In the genomic region with DNA sequence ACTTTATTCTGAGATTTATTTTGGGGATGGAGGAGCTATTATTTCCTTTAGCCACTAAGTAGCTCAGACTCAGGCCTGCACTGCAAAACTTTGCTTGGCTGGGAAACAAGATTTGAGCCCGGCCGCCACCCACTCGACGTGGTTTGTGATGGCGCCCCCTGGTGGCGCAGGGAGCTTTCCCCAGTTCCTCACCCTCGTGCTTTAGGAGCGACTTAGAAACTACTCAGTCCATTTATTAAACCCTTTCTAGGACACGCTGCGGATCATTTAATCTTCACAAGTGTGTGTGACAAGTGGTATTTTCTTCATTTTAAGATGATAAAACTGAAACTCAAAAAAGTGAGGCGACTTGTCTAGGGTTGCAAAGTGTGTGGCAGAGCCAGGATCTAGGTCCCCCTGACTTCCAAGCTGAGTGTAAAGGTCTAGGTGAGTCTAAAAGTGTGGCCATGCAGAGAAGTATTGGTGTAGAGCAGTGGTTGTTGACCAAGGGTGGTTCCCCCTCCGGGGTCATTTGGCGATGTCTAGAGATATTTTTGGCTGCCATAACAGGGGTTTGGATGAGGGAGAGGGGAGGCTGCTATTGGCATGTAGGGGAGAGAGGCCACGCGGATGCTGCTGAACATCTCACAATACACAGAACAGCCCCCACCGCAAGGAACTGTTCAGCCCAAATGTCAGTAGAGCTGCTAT, we compare ENCODE assay signal across 8 cellular contexts. TPM values are rescaled to one million over a fixed set of nuclear protein-coding genes. Genes with fewer than 3 reads are reported as not detected.
DNase-seq lines count a peak whose midpoint lies in the region; ATAC-seq and TF ChIP-seq lines count a peak whose summit lies in the region.

No MANE protein-coding gene starts in this region.

- no peaks in the 10 kb centered on the region for H3K27me3 Mint-ChIP-seq in activated naive CD8-positive, alpha-beta T cell treated with anti-CD3 and anti-CD28 coated beads for 36 hours

- in situ Hi-C loops in KBM-7 (cut with MboI; ENCODE audit: low pct_unique_long_range_greater_than_20kb, low sequenced_read_pairs) (no loop called here), gastrocnemius medialis (cut with MboI; ENCODE audit: low sequenced_read_pairs in 4 of 4) (no loop called here)

- H3K9me3 Mint-ChIP-seq in activated naive CD8-positive, alpha-beta T cell treated with anti-CD3 and anti-CD28 coated beads for 36 hours = no peaks in the 10 kb centered on the region

- H4K20me1 ChIP-seq in DOHH2 (ENCODE audit: control insufficient read depth, insufficient read depth, low read depth, low read length) = no peaks in the 10 kb centered on the region

- ATAC-seq in left cardiac atrium (peak; percentile 72 to 75), gastrocnemius medialis (peak; percentile 58 to 69), GM19023 (IDR thresholded peaks at IDR 0.05; ENCODE audit: unreplicated experiment) (no peak)

- H3F3A ChIP-seq in DOHH2 (ENCODE audit: control insufficient read depth, insufficient read depth) = 0 out of 2 replicates have a peak, but pooled peaks cover 2% of the 10 kb centered on the region

- no peak overlapping the region for H3K27ac ChIP-seq in DOHH2 (ENCODE audit: low read depth, low read length)
- no peak overlapping the region for H3K27ac ChIP-seq in gastrocnemius medialis

- TF ChIP-seq CTCF in DOHH2 (IDR thresholded peaks at IDR 0.05; ENCODE audit: low read depth, low read length, poor library complexity, severe bottlenecking) = peak; percentile 97
- TF ChIP-seq CTCF in gastrocnemius medialis (IDR thresholded peaks at IDR 0.05 in 4 of 5, conservative IDR thresholded peaks at IDR 0.05 in 1 of 5) = peak; percentile 53 to 86 (median 68)

- H3K9me3 ChIP-seq in DOHH2 (ENCODE audit: control insufficient read depth, insufficient read depth, low read length) = no peaks in the 10 kb centered on the region
- no peaks in the 10 kb centered on the region for H3K9me3 ChIP-seq in gastrocnemius medialis

- H3K4me1 Mint-ChIP-seq in activated naive CD8-positive, alpha-beta T cell treated with anti-CD3 and anti-CD28 coated beads for 36 hours = peaks cover 19% of the 10 kb centered on the region

- H3K4me2 ChIP-seq in DOHH2 (ENCODE audit: low read length) = no peak overlapping the region

- H3K4me3 Mint-ChIP-seq in activated naive CD8-positive, alpha-beta T cell treated with anti-CD3 and anti-CD28 coated beads for 36 hours = no peak overlapping the region

- H3K27ac Mint-ChIP-seq in activated naive CD8-positive, alpha-beta T cell treated with anti-CD3 and anti-CD28 coated beads for 36 hours = no peak overlapping the region

- H3K36me3 Mint-ChIP-seq in activated naive CD8-positive, alpha-beta T cell treated with anti-CD3 and anti-CD28 coated beads for 36 hours = no peaks in the 10 kb centered on the region

- intact Hi-C loops in left cardiac atrium (cut with DNase I) (no loop called here), gastrocnemius medialis (cut with DNase I; ENCODE audit: low total_unique reads) (no loop called here)

- H3K4me1 ChIP-seq in DOHH2 (ENCODE audit: control insufficient read depth, low read length) (peaks cover 7% of the 10 kb centered on the region), gastrocnemius medialis (peaks cover 0 to 4% of the 10 kb centered on the region in 2 donors)

- no peak for TF ChIP-seq POLR2A in gastrocnemius medialis (IDR thresholded peaks at IDR 0.05)

- no peaks in the 10 kb centered on the region for H3K9me2 ChIP-seq in DOHH2 (replicated peaks; ENCODE audit: control insufficient read depth, low read length)

- no peaks in the 10 kb centered on the region for H3K36me3 ChIP-seq in DOHH2 (ENCODE audit: control insufficient read depth, low read length)
- no peaks in the 10 kb centered on the region for H3K36me3 ChIP-seq in gastrocnemius medialis

- H3K4me3 ChIP-seq in DOHH2 (ENCODE audit: low read length) (no peak overlapping the region), gastrocnemius medialis (no peak overlapping the region)

- H3K79me2 ChIP-seq in DOHH2 (ENCODE audit: control insufficient read depth, low read length) = no peaks in the 10 kb centered on the region

- DNase-seq in KBM-7 (peak; percentile 79), T-helper 1 cell (peak; percentile 58 to 76 (median 73)), left cardiac atrium (peak; percentile 78), gastrocnemius medialis (peak; percentile 23 to 39), NCI-H128 (lab: John Stamatoyannopoulos, UW; ENCODE audit: unreplicated experiment) (no peak)
- DNase-seq in activated naive CD8-positive, alpha-beta T cell treated with anti-CD3 and anti-CD28 coated beads for 36 hours = peak; percentile 78

- H3K27me3 ChIP-seq in DOHH2 (ENCODE audit: control insufficient read depth, low read length) (peaks cover 4% of the 10 kb centered on the region; the same call in 1 of the 2 replicates), gastrocnemius medialis (no peaks in the 10 kb centered on the region)

RNA-seq across cellular contexts. Expression of a gene that starts 2.2 kb away (rescaled TPM):
- not detected for total RNA-seq in activated naive CD8-positive, alpha-beta T cell treated with anti-CD3 and anti-CD28 coated beads for 36 hours
- total RNA-seq in left cardiac atrium (not detected), gastrocnemius medialis (not detected)

RNA-seq across cellular contexts. Expression of a gene that starts 13.3 kb away (rescaled TPM):
- total RNA-seq in activated naive CD8-positive, alpha-beta T cell treated with anti-CD3 and anti-CD28 coated beads for 36 hours = 10 to 100 TPM; 24.8 to 25.1 TPM
- 100 to 1,000 TPM; 174 to 202 TPM for total RNA-seq in left cardiac atrium
- total RNA-seq in gastrocnemius medialis = 10 to 100 TPM in 3 of 4 donors, 1 to 10 TPM in 1; 6.9 to 44.5 (median 13.7) TPM

RNA-seq across cellular contexts. Expression of a gene that starts 50.4 kb away (rescaled TPM):
- not detected for total RNA-seq in activated naive CD8-positive, alpha-beta T cell treated with anti-CD3 and anti-CD28 coated beads for 36 hours
- total RNA-seq in left cardiac atrium = under 1 TPM in 1 of 2 donors, not detected in 1; 0.97 TPM
- not detected for total RNA-seq in gastrocnemius medialis
